1 cellular context compared by ENCODE assay signal in the genomic region with DNA sequence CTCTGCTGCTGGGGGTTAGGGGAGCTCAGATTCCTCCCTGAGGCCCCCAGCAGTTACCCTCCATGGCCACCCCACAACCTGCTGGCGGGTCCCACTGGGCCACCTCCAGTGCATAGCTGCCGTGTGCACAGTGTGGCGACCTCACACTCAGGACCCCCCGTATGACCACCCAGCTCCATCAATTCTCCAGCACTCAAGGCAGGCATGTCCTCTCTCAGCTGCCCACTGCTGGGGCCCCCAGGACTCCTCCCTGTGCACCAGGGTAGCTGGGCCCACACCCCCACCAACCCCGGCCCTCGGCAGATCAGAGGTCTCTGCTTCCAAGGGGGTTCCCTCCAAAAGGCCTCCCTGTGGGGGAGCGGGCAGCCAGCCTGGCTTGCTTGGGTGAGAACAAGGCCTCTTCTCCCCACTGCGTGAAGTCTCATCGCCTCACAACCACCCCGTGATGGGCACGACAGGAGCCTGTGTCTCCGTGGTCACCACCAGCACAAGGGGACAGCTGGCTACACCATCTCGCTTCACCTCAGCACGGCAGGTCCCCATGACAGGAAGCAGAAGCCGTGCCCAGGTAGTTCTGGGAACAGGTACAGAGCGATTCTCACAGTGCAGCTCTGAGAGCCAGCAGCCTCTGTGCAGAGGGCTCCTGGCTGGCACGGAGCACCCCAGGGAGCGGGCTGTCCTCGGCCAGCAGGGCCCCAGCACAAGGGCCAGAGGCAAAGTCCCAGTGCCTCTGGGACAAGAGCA.
TF ChIP-seq lines count a peak whose summit lies in the region.

No MANE protein-coding gene starts in this region.

TF ChIP-seq in GM12878, 131 proteins besides CTCF, POLR2A, EP300 and RAD21:
- TF ChIP-seq, protein P1, sequence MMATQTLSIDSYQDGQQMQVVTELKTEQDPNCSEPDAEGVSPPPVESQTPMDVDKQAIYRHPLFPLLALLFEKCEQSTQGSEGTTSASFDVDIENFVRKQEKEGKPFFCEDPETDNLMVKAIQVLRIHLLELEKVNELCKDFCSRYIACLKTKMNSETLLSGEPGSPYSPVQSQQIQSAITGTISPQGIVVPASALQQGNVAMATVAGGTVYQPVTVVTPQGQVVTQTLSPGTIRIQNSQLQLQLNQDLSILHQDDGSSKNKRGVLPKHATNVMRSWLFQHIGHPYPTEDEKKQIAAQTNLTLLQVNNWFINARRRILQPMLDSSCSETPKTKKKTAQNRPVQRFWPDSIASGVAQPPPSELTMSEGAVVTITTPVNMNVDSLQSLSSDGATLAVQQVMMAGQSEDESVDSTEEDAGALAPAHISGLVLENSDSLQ (IDR thresholded peaks at IDR 0.05) = no peak
- TF ChIP-seq NFXL1 (IDR thresholded peaks at IDR 0.05; ENCODE audit: borderline replicate concordance) = no peak
- no peak for TF ChIP-seq FOXK2 (IDR thresholded peaks at IDR 0.05)
- TF ChIP-seq BMI1 (IDR thresholded peaks at IDR 0.05; ENCODE audit: borderline replicate concordance) = no peak
- TF ChIP-seq MYB (IDR thresholded peaks at IDR 0.05; ENCODE audit: borderline replicate concordance, low read depth, low read length) = no peak
- TF ChIP-seq SP1 (IDR thresholded peaks at IDR 0.05; ENCODE audit: low read depth, low read length) = no peak
- no peak for TF ChIP-seq TCF7 (IDR thresholded peaks at IDR 0.05; ENCODE audit: borderline replicate concordance)
- no peak for TF ChIP-seq TCF3 (IDR thresholded peaks at IDR 0.05; ENCODE audit: borderline replicate concordance, insufficient read depth, low read depth, low read length)
- TF ChIP-seq SMAD5 (IDR thresholded peaks at IDR 0.05; ENCODE audit: low read depth) = no peak
- no peak for TF ChIP-seq SUZ12 (IDR thresholded peaks at IDR 0.05; ENCODE audit: unreplicated experiment)
